9 cellular contexts compared by ENCODE assay signal in genomic region chr5:154646841-154647759, GRCh38.
A peak's percentile ranks its signal among the peaks of the same experiment; 100 is the strongest.
DNase-seq lines count a peak whose midpoint lies in the region; ATAC-seq and TF ChIP-seq lines count a peak whose summit lies in the region.
"Had no signal": no experiment of that assay in that cellular context is flagged by ENCODE, and none has a peak within 500 bp of the region (broad histone marks: within the 10 kb centered on the region; RNA-seq: fewer than 3 reads in every experiment).

No MANE protein-coding gene starts in this region.

- no peak overlapping the region for H3K27ac ChIP-seq in foreskin keratinocyte
- H3K27ac ChIP-seq in neutrophil, result no peak overlapping the region
- H3K27ac ChIP-seq: 22Rv1 had no signal

- no peaks in the 10 kb centered on the region for H3K9me3 ChIP-seq in neutrophil

- TF ChIP-seq CTCF in foreskin keratinocyte (conservative IDR thresholded peaks at IDR 0.05) (no peak), neutrophil (IDR thresholded peaks at IDR 0.05) (no peak)

- H3K27me3 ChIP-seq in foreskin keratinocyte (peaks cover 9% of the 10 kb centered on the region), neutrophil (peaks cover 49% of the 10 kb centered on the region)

- peak; percentile 15 for DNase-seq in DMS153 treated with DMSO at 0.1 percent for 48 hours (lab: John Stamatoyannopoulos, UW; ENCODE audit: unreplicated experiment)
- DNase-seq in DMS153 (lab: John Stamatoyannopoulos, UW), result no peak
- peak; percentile 0 for DNase-seq in activated CD8-positive, alpha-beta memory T cell treated with anti-CD3 and anti-CD28 coated beads, Interleukin-2, amount 50 U/mL, for 24 hours (ENCODE audit: extremely low read depth)
- peak in 1 of 2 donors; percentile 36 for DNase-seq in foreskin keratinocyte
- no peak for DNase-seq in DMS114 treated with DMSO at 0.1 percent for 48 hours (lab: John Stamatoyannopoulos, UW; ENCODE audit: unreplicated experiment)
- no peak for DNase-seq in MV-4-11 (lab: John Stamatoyannopoulos, UW)

- H3K4me3 ChIP-seq in neutrophil (ENCODE audit: low read depth in 1 of 2, low read length in 1 of 2), result peak overlapping the region; percentile 18 to 38

- no peaks in the 10 kb centered on the region for H3K36me3 ChIP-seq in neutrophil

- ATAC-seq in HG02884 (IDR thresholded peaks at IDR 0.05; ENCODE audit: unreplicated experiment), result peak; percentile 48
- ATAC-seq in foreskin keratinocyte, result peak; percentile 84

- H3K4me1 ChIP-seq in foreskin keratinocyte (no peaks in the 10 kb centered on the region), neutrophil (ENCODE audit: control insufficient read depth in 1 of 2, insufficient read depth in 1 of 2, low read depth in 1 of 2, low read length in 1 of 2) (peaks cover 10 to 14% of the 10 kb centered on the region in 2 experiments)

Comparison
In these comparisons a context has a peak if more than half of its experiments do, and no peak if none do; other contexts are left out.
1. DNase-seq: peak in DMS153 treated with DMSO at 0.1 percent for 48 hours (single experiment) and activated CD8-positive, alpha-beta memory T cell treated with anti-CD3 and anti-CD28 coated beads, Interleukin-2, amount 50 U/mL, for 24 hours (single experiment); none in DMS153 (single experiment), DMS114 treated with DMSO at 0.1 percent for 48 hours (single experiment) and MV-4-11 (single experiment).